ENCODE assay signal across 31 cellular contexts in the genomic region with DNA sequence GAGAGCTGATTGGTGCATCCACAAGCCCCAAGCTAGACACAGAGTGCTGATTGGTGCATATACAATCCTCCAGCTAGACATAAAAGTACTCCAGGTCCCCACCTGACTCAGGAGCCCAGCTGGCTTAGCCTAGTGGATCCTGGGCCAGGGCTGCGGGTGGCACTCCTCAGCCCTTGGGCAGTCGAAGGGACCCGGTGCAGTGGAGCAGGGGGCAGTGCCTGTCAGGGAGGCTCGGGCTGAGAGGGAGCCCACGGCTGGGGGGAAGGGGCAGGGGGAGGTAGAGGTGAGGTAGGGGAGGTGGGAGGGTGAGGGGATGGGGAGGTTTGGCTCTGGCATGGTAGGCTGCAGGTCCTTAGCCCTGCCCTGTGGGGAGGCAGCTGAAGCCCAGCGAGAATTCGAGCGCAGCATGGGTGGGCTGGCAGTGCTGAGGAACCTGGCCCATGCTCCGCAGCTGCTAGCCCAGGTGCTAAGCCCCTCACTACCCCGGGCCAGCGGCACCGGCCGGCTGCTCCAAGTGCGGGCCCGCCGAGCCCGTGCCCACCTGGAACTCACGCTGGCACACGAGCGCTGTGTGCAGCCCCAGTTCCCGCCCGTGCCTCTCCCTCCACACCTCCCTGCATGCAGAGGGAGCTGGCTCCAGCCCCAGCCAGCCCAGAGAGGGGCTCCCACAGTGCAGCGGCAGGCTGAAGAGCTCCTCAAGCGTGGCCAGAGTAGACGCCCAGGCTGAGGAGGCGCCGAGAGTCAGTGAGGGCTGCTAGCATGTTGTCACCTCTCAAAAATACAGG.
"Had no signal": no experiment of that assay in that cellular context is flagged by ENCODE, and none has a peak within 500 bp of the region (broad histone marks: within the 10 kb centered on the region; RNA-seq: fewer than 3 reads in every experiment).

No MANE protein-coding gene starts in this region.

- H3K4me3 ChIP-seq: body of pancreas, breast epithelium, cardiac muscle cell, coronary artery, esophagus muscularis mucosa, gastrocnemius medialis had no signal

- DNase-seq: activated CD4-positive, alpha-beta memory T cell treated with anti-CD3 and anti-CD28 coated beads for 36 hours; activated CD4-positive, alpha-beta T cell treated with anti-CD3 and anti-CD28 coated beads for 36 hours; activated CD4-positive, alpha-beta T cell treated with anti-CD3 and anti-CD28 coated beads, Interleukin-2, amount 10 ng/mL, durations not matched to agents 24 days and 14 days; activated CD4-positive, CD25-positive, alpha-beta regulatory T cell; activated CD4-positive, CD25-positive, alpha-beta regulatory T cell treated with anti-CD3 and anti-CD28 coated beads, Interleukin-2, amount 50 U/mL, for 72 hours; activated CD8-positive, alpha-beta memory T cell treated with anti-CD3 and anti-CD28 coated beads, Interleukin-2, amount 10 ng/mL, durations not matched to agents 7 days and 5 days; activated CD8-positive, alpha-beta memory T cell treated with anti-CD3 and anti-CD28 coated beads, Interleukin-2, amount 50 U/mL, for 4 hours; activated CD8-positive, alpha-beta T cell treated with anti-CD3 and anti-CD28 coated beads, Interleukin-2, amount 10 ng/mL, durations not matched to agents 7 days and 5 days; activated effector memory CD4-positive, alpha-beta T cell treated with anti-CD3 and anti-CD28 coated beads, Interleukin-2, amount 50 U/mL, for 16 hours; activated naive CD4-positive, alpha-beta T cell treated with anti-CD3 and anti-CD28 coated beads, Interleukin-2, amount 50 U/mL, for 16 hours; activated naive CD4-positive, alpha-beta T cell treated with Interleukin-2 at 50 U/mL for 16 hours; activated T-cell treated with anti-CD3 and anti-CD28 coated beads, Interleukin-2, amount 50 U/mL, for 1 hour; activated T-cell treated with anti-CD3 and anti-CD28 coated beads, Interleukin-2, amount 50 U/mL, for 48 hours; amniotic stem cell; anterior cingulate cortex; body of pancreas; effector CD4-positive, alpha-beta T cell; effector memory CD8-positive, alpha-beta T cell; erythroblast; foreskin keratinocyte; gastrocnemius medialis; T-helper 2 cell had no signal

- H3K27me3 ChIP-seq: body of pancreas, breast epithelium, cardiac muscle cell, esophagus muscularis mucosa, foreskin keratinocyte, gastrocnemius medialis had no signal

- H3K36me3 ChIP-seq: breast epithelium, cardiac muscle cell, esophagus muscularis mucosa, gastrocnemius medialis had no signal

- H3K9me3 Mint-ChIP-seq: activated CD4-positive, alpha-beta memory T cell treated with anti-CD3 and anti-CD28 coated beads for 36 hours; activated T-helper 1 cell treated with anti-CD3 and anti-CD28 coated beads, Interleukin-12 subunit alpha, Interleukin-12 subunit beta, Interleukin-2, Interleukin-4 antibody, amounts not matched to agents 30 ng/mL and 10 ng/mL and 1 ng/mL, durations not matched to agents 14 hours and 24 hours and 36 hours; central memory CD8-positive, alpha-beta T cell; effector memory CD8-positive, alpha-beta T cell had no signal

- H3K27me3 Mint-ChIP-seq: activated CD4-positive, alpha-beta memory T cell treated with anti-CD3 and anti-CD28 coated beads for 36 hours; activated CD4-positive, alpha-beta T cell treated with anti-CD3 and anti-CD28 coated beads for 36 hours; activated CD4-positive, alpha-beta T cell treated with anti-CD3 and anti-CD28 coated beads, Interleukin-2, amount 10 ng/mL, durations not matched to agents 24 days and 14 days; activated naive CD8-positive, alpha-beta T cell; central memory CD8-positive, alpha-beta T cell; dendritic cell treated with granulocyte-macrophage colony-stimulating factor and Interleukin-4, amounts not matched to agents 40 ng/mL and 50 ng/mL, for 4 days; effector memory CD8-positive, alpha-beta T cell had no signal

- H3K4me3 Mint-ChIP-seq: activated CD4-positive, alpha-beta memory T cell treated with anti-CD3 and anti-CD28 coated beads for 36 hours; activated CD4-positive, alpha-beta T cell treated with anti-CD3 and anti-CD28 coated beads for 36 hours; activated CD4-positive, alpha-beta T cell treated with anti-CD3 and anti-CD28 coated beads, Interleukin-2, amount 10 ng/mL, durations not matched to agents 24 days and 14 days; activated CD8-positive, alpha-beta memory T cell treated with anti-CD3 and anti-CD28 coated beads, Interleukin-2, amount 10 ng/mL, durations not matched to agents 7 days and 5 days; activated CD8-positive, alpha-beta T cell treated with anti-CD3 and anti-CD28 coated beads, Interleukin-2, amount 10 ng/mL, durations not matched to agents 7 days and 5 days; activated naive CD8-positive, alpha-beta T cell; activated T-helper 1 cell treated with anti-CD3 and anti-CD28 coated beads, Interleukin-12 subunit alpha, Interleukin-12 subunit beta, Interleukin-2, Interleukin-4 antibody, amounts not matched to agents 30 ng/mL and 10 ng/mL and 1 ng/mL, durations not matched to agents 14 hours and 24 hours and 36 hours; central memory CD8-positive, alpha-beta T cell; dendritic cell treated with granulocyte-macrophage colony-stimulating factor and Interleukin-4, amounts not matched to agents 40 ng/mL and 50 ng/mL, for 4 days; effector memory CD8-positive, alpha-beta T cell had no signal

- H3K9me3 ChIP-seq: body of pancreas, gastrocnemius medialis had no signal

- H3K27ac ChIP-seq: body of pancreas, breast epithelium, cardiac muscle cell, coronary artery, esophagus muscularis mucosa, foreskin keratinocyte, gastrocnemius medialis had no signal

- H3K4me1 Mint-ChIP-seq: activated CD4-positive, alpha-beta T cell treated with anti-CD3 and anti-CD28 coated beads for 36 hours; activated CD4-positive, alpha-beta T cell treated with anti-CD3 and anti-CD28 coated beads, Interleukin-2, amount 10 ng/mL, durations not matched to agents 24 days and 14 days; activated CD8-positive, alpha-beta memory T cell treated with anti-CD3 and anti-CD28 coated beads, Interleukin-2, amount 10 ng/mL, durations not matched to agents 7 days and 5 days; central memory CD8-positive, alpha-beta T cell had no signal

- H3K4me1 ChIP-seq: body of pancreas, breast epithelium, esophagus muscularis mucosa, foreskin keratinocyte, gastrocnemius medialis had no signal

- ATAC-seq: activated CD4-positive, alpha-beta T cell treated with anti-CD3 and anti-CD28 coated beads for 36 hours; activated CD8-positive, alpha-beta memory T cell treated with anti-CD3 and anti-CD28 coated beads, Interleukin-2, amount 10 ng/mL, durations not matched to agents 7 days and 5 days; activated CD8-positive, alpha-beta T cell treated with anti-CD3 and anti-CD28 coated beads, Interleukin-2, amount 10 ng/mL, durations not matched to agents 7 days and 5 days; body of pancreas; effector memory CD8-positive, alpha-beta T cell; foreskin keratinocyte; gastrocnemius medialis had no signal

- H3K27ac Mint-ChIP-seq: activated CD4-positive, alpha-beta memory T cell treated with anti-CD3 and anti-CD28 coated beads for 36 hours; activated CD4-positive, alpha-beta T cell treated with anti-CD3 and anti-CD28 coated beads for 36 hours; activated CD4-positive, alpha-beta T cell treated with anti-CD3 and anti-CD28 coated beads, Interleukin-2, amount 10 ng/mL, durations not matched to agents 24 days and 14 days; activated CD8-positive, alpha-beta memory T cell treated with anti-CD3 and anti-CD28 coated beads, Interleukin-2, amount 10 ng/mL, durations not matched to agents 7 days and 5 days; activated CD8-positive, alpha-beta T cell treated with anti-CD3 and anti-CD28 coated beads, Interleukin-2, amount 10 ng/mL, durations not matched to agents 7 days and 5 days; activated naive CD8-positive, alpha-beta T cell; activated T-helper 1 cell treated with anti-CD3 and anti-CD28 coated beads, Interleukin-12 subunit alpha, Interleukin-12 subunit beta, Interleukin-2, Interleukin-4 antibody, amounts not matched to agents 30 ng/mL and 10 ng/mL and 1 ng/mL, durations not matched to agents 14 hours and 24 hours and 36 hours; activated T-helper 2 cell treated with anti-CD3 and anti-CD28 coated beads, Interferon-gamma antibody, Interleukin-2, Interleukin-4, amounts not matched to agents 10 μg/mL and 5 μg/mL and 100 μg/mL, durations not matched to agents 14 hours and 24 hours and 36 hours; dendritic cell treated with granulocyte-macrophage colony-stimulating factor and Interleukin-4, amounts not matched to agents 40 ng/mL and 50 ng/mL, for 4 days; effector memory CD8-positive, alpha-beta T cell had no signal

- H3K36me3 Mint-ChIP-seq: activated CD4-positive, alpha-beta memory T cell treated with anti-CD3 and anti-CD28 coated beads for 36 hours; activated naive CD8-positive, alpha-beta T cell had no signal
